ENCODE assay signal across 29 cellular contexts in the genomic region with DNA sequence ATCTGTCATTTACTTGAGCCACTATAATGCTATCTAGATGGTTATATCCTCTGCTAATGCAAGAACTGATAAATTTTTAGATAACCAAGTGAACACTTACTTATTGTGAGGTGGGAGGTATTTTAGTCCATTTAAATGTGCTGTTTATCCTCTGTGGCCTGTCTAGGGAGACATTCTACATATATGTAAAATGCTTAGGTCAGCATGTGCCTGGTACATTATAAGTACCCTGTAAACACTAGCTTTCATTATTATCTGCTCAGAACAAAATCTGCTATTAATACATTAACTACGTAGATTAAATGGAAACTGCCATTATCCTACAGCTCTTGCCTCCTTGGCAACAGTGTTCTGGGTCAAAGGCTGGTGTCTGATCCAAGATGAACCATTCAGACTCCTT.
"Had no signal": no experiment of that assay in that cellular context is flagged by ENCODE, and none has a peak within 500 bp of the region (broad histone marks: within the 10 kb centered on the region; RNA-seq: fewer than 3 reads in every experiment).

No MANE protein-coding gene starts in this region.

- H3K27me3 ChIP-seq: ascending aorta, breast epithelium, cardiac muscle cell, colonic mucosa had no signal

- FAIRE-seq: frontal cortex had no signal

- H3K4me3 Mint-ChIP-seq: activated CD4-positive, alpha-beta memory T cell treated with anti-CD3 and anti-CD28 coated beads, Interleukin-2, amount 10 ng/mL, durations not matched to agents 7 days and 5 days; activated CD4-positive, alpha-beta T cell treated with anti-CD3 and anti-CD28 coated beads, Interleukin-2, amount 10 ng/mL, durations not matched to agents 7 days and 5 days; activated naive CD4-positive, alpha-beta T cell treated with anti-CD3 and anti-CD28 coated beads, Interleukin-2, amount 10 ng/mL, durations not matched to agents 7 days and 5 days; activated naive CD8-positive, alpha-beta T cell treated with anti-CD3 and anti-CD28 coated beads, Interleukin-2, amount 10 ng/mL, durations not matched to agents 7 days and 5 days; activated T-cell treated with anti-CD3 and anti-CD28 coated beads, Interleukin-2, amount 50 U/mL, for 24 hours; activated T-cell treated with anti-CD3 and anti-CD28 coated beads, Interleukin-2, amount 50 U/mL, for 72 hours; brain; endodermal cell had no signal

- H3K4me1 Mint-ChIP-seq: activated naive CD4-positive, alpha-beta T cell treated with anti-CD3 and anti-CD28 coated beads, Interleukin-2, amount 10 ng/mL, durations not matched to agents 7 days and 5 days; activated naive CD8-positive, alpha-beta T cell treated with anti-CD3 and anti-CD28 coated beads, Interleukin-2, amount 10 ng/mL, durations not matched to agents 7 days and 5 days; brain; endodermal cell had no signal

- H3K4me3 ChIP-seq: ascending aorta, breast epithelium, cardiac muscle cell, colonic mucosa had no signal

- H3K4me1 ChIP-seq: ascending aorta, breast epithelium, colonic mucosa had no signal

- H3K27ac ChIP-seq: ascending aorta, breast epithelium, cardiac muscle cell, colonic mucosa had no signal

- H3K27ac Mint-ChIP-seq: activated CD4-positive, alpha-beta memory T cell treated with anti-CD3 and anti-CD28 coated beads, Interleukin-2, amount 10 ng/mL, durations not matched to agents 7 days and 5 days; activated CD4-positive, alpha-beta T cell treated with anti-CD3 and anti-CD28 coated beads, Interleukin-2, amount 10 ng/mL, durations not matched to agents 7 days and 5 days; activated naive CD4-positive, alpha-beta T cell treated with anti-CD3 and anti-CD28 coated beads, Interleukin-2, amount 10 ng/mL, durations not matched to agents 7 days and 5 days; activated naive CD4-positive, alpha-beta T cell treated with anti-CD3 and anti-CD28 coated beads, Interleukin-2, amount 50 U/mL, for 72 hours; activated naive CD8-positive, alpha-beta T cell treated with anti-CD3 and anti-CD28 coated beads, Interleukin-2, amount 10 ng/mL, durations not matched to agents 7 days and 5 days; activated T-cell treated with anti-CD3 and anti-CD28 coated beads, Interleukin-2, amount 50 U/mL, for 24 hours; activated T-cell treated with anti-CD3 and anti-CD28 coated beads, Interleukin-2, amount 50 U/mL, for 72 hours; endodermal cell had no signal

- H3K27me3 Mint-ChIP-seq: activated CD4-positive, alpha-beta memory T cell treated with anti-CD3 and anti-CD28 coated beads, Interleukin-2, amount 10 ng/mL, durations not matched to agents 7 days and 5 days; activated CD4-positive, alpha-beta T cell treated with anti-CD3 and anti-CD28 coated beads, Interleukin-2, amount 10 ng/mL, durations not matched to agents 7 days and 5 days; activated naive CD4-positive, alpha-beta T cell treated with anti-CD3 and anti-CD28 coated beads, Interleukin-2, amount 10 ng/mL, durations not matched to agents 7 days and 5 days; activated naive CD8-positive, alpha-beta T cell treated with anti-CD3 and anti-CD28 coated beads, Interleukin-2, amount 10 ng/mL, durations not matched to agents 7 days and 5 days; activated T-cell treated with anti-CD3 and anti-CD28 coated beads, Interleukin-2, amount 50 U/mL, for 24 hours; brain had no signal

- DNase-seq: activated CD4-positive, alpha-beta memory T cell treated with anti-CD3 and anti-CD28 coated beads, Interleukin-2, amount 10 ng/mL, durations not matched to agents 7 days and 5 days; activated CD4-positive, alpha-beta T cell treated with anti-CD3 and anti-CD28 coated beads for 1 hour; activated CD4-positive, alpha-beta T cell treated with anti-CD3 and anti-CD28 coated beads for 4 hours; activated CD4-positive, alpha-beta T cell treated with anti-CD3 and anti-CD28 coated beads, Interleukin-2, amount 10 ng/mL, durations not matched to agents 7 days and 5 days; activated CD4-positive, alpha-beta T cell treated with anti-CD3 and anti-CD28 coated beads, Interleukin-2, amount 50 U/mL, for 4 hours; activated CD8-positive, alpha-beta memory T cell treated with anti-CD3 and anti-CD28 coated beads, Interleukin-2, amount 50 U/mL, for 48 hours; activated gamma-delta T cell; activated naive CD4-positive, alpha-beta T cell; activated naive CD4-positive, alpha-beta T cell treated with anti-CD3 and anti-CD28 coated beads, Interleukin-2, amount 10 ng/mL, durations not matched to agents 7 days and 5 days; activated naive CD8-positive, alpha-beta T cell treated with anti-CD3 and anti-CD28 coated beads, Interleukin-2, amount 10 ng/mL, durations not matched to agents 7 days and 5 days; activated T-cell treated with anti-CD3 and anti-CD28 coated beads for 4 hours; activated T-cell treated with anti-CD3 and anti-CD28 coated beads, Interleukin-2, amount 50 U/mL, for 24 hours; activated T-cell treated with anti-CD3 and anti-CD28 coated beads, Interleukin-2, amount 50 U/mL, for 72 hours; central memory CD4-positive, alpha-beta T cell; cerebellar nuclear complex; colonic mucosa; effector CD8-positive, alpha-beta T cell; endodermal cell; foreskin fibroblast; head of caudate nucleus; T-helper 1 cell; T-helper 2 cell had no signal

- H3K9me3 ChIP-seq: ascending aorta, breast epithelium, colonic mucosa had no signal

- ATAC-seq: activated naive CD4-positive, alpha-beta T cell treated with anti-CD3 and anti-CD28 coated beads, Interleukin-2, amount 50 U/mL, for 72 hours; activated T-cell treated with anti-CD3 and anti-CD28 coated beads, Interleukin-2, amount 50 U/mL, for 72 hours; esophagus mucosa had no signal
